20 cellular contexts compared by ENCODE assay signal in genomic region chr20:10658876-10659632, GRCh38. TPM values are rescaled to one million over a fixed set of nuclear protein-coding genes. Genes with fewer than 3 reads are reported as not detected.
DNase-seq lines count a peak whose midpoint lies in the region; ATAC-seq and TF ChIP-seq lines count a peak whose summit lies in the region.
"Had no signal": no experiment of that assay in that cellular context is flagged by ENCODE, and none has a peak within 500 bp of the region (broad histone marks: within the 10 kb centered on the region; RNA-seq: fewer than 3 reads in every experiment).

No MANE protein-coding gene starts in this region.

- no peak for ATAC-seq in heart right ventricle
- no peak for ATAC-seq in HG02571 (IDR thresholded peaks at IDR 0.05; ENCODE audit: unreplicated experiment)
- ATAC-seq in stimulated activated memory B cell treated with anti-CD40 and anti-IgM and Interleukin-4, amounts not matched to agents 10 μg/mL and 1 μg/mL and 100 μg/mL, for 72 hours: no peak

- H3K9me3 Mint-ChIP-seq in stimulated activated memory B cell treated with anti-CD40 and anti-IgM and Interleukin-4, amounts not matched to agents 10 μg/mL and 1 μg/mL and 100 μg/mL, for 72 hours: peaks cover 3% of the 10 kb centered on the region
- H3K9me3 Mint-ChIP-seq: activated naive CD8-positive, alpha-beta T cell treated with anti-CD3 and anti-CD28 coated beads for 36 hours had no signal

- no peak for TF ChIP-seq CTCF in right atrium auricular region (IDR thresholded peaks at IDR 0.05)
- TF ChIP-seq CTCF in heart right ventricle (IDR thresholded peaks at IDR 0.05): no peak
- TF ChIP-seq CTCF in GM10266 (IDR thresholded peaks at IDR 0.05; ENCODE audit: control insufficient read depth, insufficient read depth, low read depth, missing control alignments): no peak

- H3K9me3 ChIP-seq in right atrium auricular region (no peaks in the 10 kb centered on the region), heart right ventricle (no peaks in the 10 kb centered on the region)
- H3K9me3 ChIP-seq: neutrophil had no signal

- no peak for DNase-seq in right atrium auricular region (ENCODE audit: low spot score)
- no peak for DNase-seq in heart right ventricle
- DNase-seq in glomerular visceral epithelial cell (ENCODE audit: extremely low spot score): peak; percentile 52
- DNase-seq in renal cortical epithelial cell (ENCODE audit: low read depth): peak; percentile 85
- no peak for DNase-seq in NCI-H82 (lab: John Stamatoyannopoulos, UW)
- no peak for DNase-seq in GM10266 (ENCODE audit: extremely low spot score)
- DNase-seq: activated CD4-positive, alpha-beta T cell treated with anti-CD3 and anti-CD28 coated beads for 1 hour; activated naive CD8-positive, alpha-beta T cell treated with anti-CD3 and anti-CD28 coated beads for 36 hours; C1 segment of cervical spinal cord; DMS53; effector memory CD4-positive, alpha-beta T cell; hypothalamus; Kasumi-1; midbrain; NCI-H1105; PC-9 had no signal

- peaks cover 0 to 81% of the 10 kb centered on the region in 2 donors for H3K4me1 ChIP-seq in right atrium auricular region
- H3K4me1 ChIP-seq in heart right ventricle: peaks cover 9 to 99% (median 65%) of the 10 kb centered on the region in 9 donors

- H3K36me3 Mint-ChIP-seq in stimulated activated memory B cell treated with anti-CD40 and anti-IgM and Interleukin-4, amounts not matched to agents 10 μg/mL and 1 μg/mL and 100 μg/mL, for 72 hours: no peaks in the 10 kb centered on the region
- H3K36me3 Mint-ChIP-seq: activated naive CD8-positive, alpha-beta T cell treated with anti-CD3 and anti-CD28 coated beads for 36 hours had no signal

- no peak overlapping the region for H3K4me3 Mint-ChIP-seq in stimulated activated memory B cell treated with anti-CD40 and anti-IgM and Interleukin-4, amounts not matched to agents 10 μg/mL and 1 μg/mL and 100 μg/mL, for 72 hours
- H3K4me3 Mint-ChIP-seq: activated naive CD8-positive, alpha-beta T cell treated with anti-CD3 and anti-CD28 coated beads for 36 hours had no signal

- H3K27ac ChIP-seq in right atrium auricular region (peak overlapping the region; percentile 59 to 85), heart right ventricle (peak overlapping the region in 1 of 10 donors; percentile 4)
- H3K27ac ChIP-seq: neutrophil, PC-9, SK-N-MC had no signal

- no peaks in the 10 kb centered on the region for H3K27me3 ChIP-seq in right atrium auricular region
- H3K27me3 ChIP-seq in heart right ventricle: no peaks in the 10 kb centered on the region
- H3K27me3 ChIP-seq: neutrophil had no signal

- peaks cover 8% of the 10 kb centered on the region for H3K4me1 Mint-ChIP-seq in stimulated activated memory B cell treated with anti-CD40 and anti-IgM and Interleukin-4, amounts not matched to agents 10 μg/mL and 1 μg/mL and 100 μg/mL, for 72 hours
- H3K4me1 Mint-ChIP-seq: activated naive CD8-positive, alpha-beta T cell treated with anti-CD3 and anti-CD28 coated beads for 36 hours had no signal

- WGBS in heart right ventricle, 2 donors: 54 to 62% methylated on average over 5 of the region's 5 CpGs

- H3K4me3 ChIP-seq in right atrium auricular region (no peak overlapping the region), heart right ventricle (no peak overlapping the region)
- H3K4me3 ChIP-seq: PC-9, SK-N-MC had no signal

- intact Hi-C loops in heart right ventricle (cut with DNase I): loop anchor here in 2 of 10 donors (10.0 kb wide), 2 partner anchors 184 to 616 kb away; no protein-coding TSS in a partner anchor

- no peak overlapping the region for H3K27ac Mint-ChIP-seq in stimulated activated memory B cell treated with anti-CD40 and anti-IgM and Interleukin-4, amounts not matched to agents 10 μg/mL and 1 μg/mL and 100 μg/mL, for 72 hours
- H3K27ac Mint-ChIP-seq: activated naive CD8-positive, alpha-beta T cell treated with anti-CD3 and anti-CD28 coated beads for 36 hours had no signal

- H3K27me3 Mint-ChIP-seq in stimulated activated memory B cell treated with anti-CD40 and anti-IgM and Interleukin-4, amounts not matched to agents 10 μg/mL and 1 μg/mL and 100 μg/mL, for 72 hours: peaks cover 82% of the 10 kb centered on the region

- H3K36me3 ChIP-seq in right atrium auricular region (peaks cover 63% of the 10 kb centered on the region), heart right ventricle (peaks cover 0 to 100% (median 35%) of the 10 kb centered on the region in 9 donors)

RNA-seq across cellular contexts. Expression of gene JAG1, which starts 14.7 kb away (rescaled TPM):
- total RNA-seq in right atrium auricular region: 10 to 100 TPM; 30.9 to 32.8 TPM
- 10 to 100 TPM; 23.0 to 38.2 (median 27.5) TPM for total RNA-seq in heart right ventricle
- 10 to 100 TPM; 11.1 to 17.9 TPM for polyA plus RNA-seq in heart right ventricle
- 51.0 and 53.3 TPM in 2 replicates for total RNA-seq in renal cortical epithelial cell

Comparison
In these comparisons a context has a peak if more than half of its experiments do, and no peak if none do; other contexts are left out.
1. DNase-seq: peak in glomerular visceral epithelial cell (single experiment) and renal cortical epithelial cell (single experiment); none in right atrium auricular region (single experiment), heart right ventricle (0 of 2), NCI-H82 (single experiment) and GM10266 (single experiment).